Comparison of ENCODE assay signal across 22 cellular contexts in genomic region chr22:39686776-39687525, GRCh38.
"Had no signal": no experiment of that assay in that cellular context is flagged by ENCODE, and none has a peak within 500 bp of the region (broad histone marks: within the 10 kb centered on the region; RNA-seq: fewer than 3 reads in every experiment).

No MANE protein-coding gene starts in this region.

- H3K4me2 ChIP-seq: SK-N-SH had no signal

- H3K27ac ChIP-seq: HL-60 had no signal

- H3K9me3 ChIP-seq: SK-N-SH had no signal

- FAIRE-seq: HTR-8/SVneo, RCC 7860 had no signal

- H3K9ac ChIP-seq: SK-N-SH had no signal

- DNase-seq: Karpas-422, KG1, MM.1S, NCI-H1092 treated with DMSO at 0.1 percent for 48 hours, NCI-H1436, NCI-H187, NCI-H2029, NCI-H2081 treated with DMSO at 0.1 percent for 48 hours, NCI-H2171, NCI-H226, NCI-H446, NCI-H510A, NCI-H524 treated with DMSO at 0.1 percent for 48 hours, NCI-H69, NCI-H774, RPMI8226, SHP77, SK-N-SH, SW 1271 had no signal
